19 cellular contexts compared by ENCODE assay signal in genomic region chr18:27661320-27662049, GRCh38.
DNase-seq lines count a peak whose midpoint lies in the region; ATAC-seq and TF ChIP-seq lines count a peak whose summit lies in the region.
"Had no signal": no experiment of that assay in that cellular context is flagged by ENCODE, and none has a peak within 500 bp of the region (broad histone marks: within the 10 kb centered on the region; RNA-seq: fewer than 3 reads in every experiment).

No MANE protein-coding gene starts in this region.

- no peak overlapping the region for H3K4ac ChIP-seq in neuronal stem cell (ENCODE audit: low read length)

- no peak overlapping the region for H2BK15ac ChIP-seq in neuronal stem cell (ENCODE audit: low read length)

- no peak overlapping the region for H2AK5ac ChIP-seq in neuronal stem cell (ENCODE audit: low read depth, low read length)

- TF ChIP-seq POLR2A in heart left ventricle (IDR thresholded peaks at IDR 0.05): no peak

- intact Hi-C loops in heart left ventricle (cut with DNase I): no loop called here

- peak overlapping the region; percentile 47 for H2AFZ ChIP-seq in neuronal stem cell (ENCODE audit: low read length)

- no peaks in the 10 kb centered on the region for H3K9me3 ChIP-seq in neuronal stem cell (replicated peaks in 1 of 2; ENCODE audit: control insufficient read depth in 2 of 2, insufficient read depth in 1 of 2, low read depth in 1 of 2, low read length in 2 of 2)
- H3K9me3 ChIP-seq in heart left ventricle: no peaks in the 10 kb centered on the region
- H3K9me3 ChIP-seq: adrenal gland, neutrophil, upper lobe of left lung had no signal

- H3K4me3 ChIP-seq in neuronal stem cell (ENCODE audit: low read length in 2 of 2): peak overlapping the region in 1 of 2 donors; percentile 7
- no peak overlapping the region for H3K4me3 ChIP-seq in heart left ventricle
- H3K4me3 ChIP-seq: adrenal gland, upper lobe of left lung had no signal

- H3K27ac ChIP-seq in neuronal stem cell (replicated peaks; ENCODE audit: low read length) (peak overlapping the region; percentile 79), heart left ventricle (no peak overlapping the region)
- H3K27ac ChIP-seq: adrenal gland, neutrophil, upper lobe of left lung had no signal

- H3K14ac ChIP-seq in neuronal stem cell (ENCODE audit: low read length): no peak overlapping the region

- H3K18ac ChIP-seq in neuronal stem cell (ENCODE audit: low read length): no peak overlapping the region

- H3K23ac ChIP-seq in neuronal stem cell (ENCODE audit: low read depth, low read length, poor library complexity): no peak overlapping the region

- H3K36me3 ChIP-seq in neuronal stem cell (replicated peaks in 1 of 2; ENCODE audit: control insufficient read depth in 2 of 2, insufficient read depth in 2 of 2, low read length in 2 of 2): no peaks in the 10 kb centered on the region
- H3K36me3 ChIP-seq in heart left ventricle: no peaks in the 10 kb centered on the region
- H3K36me3 ChIP-seq: adrenal gland, neutrophil, upper lobe of left lung had no signal

- no peak overlapping the region for H4K91ac ChIP-seq in neuronal stem cell (ENCODE audit: low read depth, low read length, poor library complexity)

- no peak overlapping the region for H2BK12ac ChIP-seq in neuronal stem cell (ENCODE audit: low read length)

- peaks cover 12 to 31% of the 10 kb centered on the region in 2 donors for H3K4me1 ChIP-seq in neuronal stem cell (ENCODE audit: control insufficient read depth in 2 of 2, insufficient read depth in 1 of 2, low read depth in 1 of 2, low read length in 2 of 2)
- peaks cover 0 to 2% (median 0%) of the 10 kb centered on the region in 12 donors for H3K4me1 ChIP-seq in heart left ventricle
- H3K4me1 ChIP-seq: adrenal gland, upper lobe of left lung had no signal

- TF ChIP-seq CTCF in heart left ventricle (IDR thresholded peaks at IDR 0.05): no peak

- WGBS in neuronal stem cell (ENCODE audit: extremely low coverage in 2 of 2, insufficient read length in 2 of 2, insufficient replicate concordance in 1 of 2), 2 donors: no CpG with 5 or more reads among the region's 8 CpGs
- 74 to 79% (median 76%) methylated on average over 8 of the region's 8 CpGs for WGBS in heart left ventricle, 4 donors

- H3K27me3 ChIP-seq in neuronal stem cell (ENCODE audit: control insufficient read depth in 3 of 3, insufficient read depth in 3 of 3, low read depth in 1 of 3, low read length in 3 of 3) (no peaks in the 10 kb centered on the region), heart left ventricle (no peaks in the 10 kb centered on the region)
- H3K27me3 ChIP-seq: adrenal gland, neutrophil, upper lobe of left lung had no signal

- H3K4me2 ChIP-seq in neuronal stem cell (ENCODE audit: insufficient read depth, low read length, poor library complexity, severe bottlenecking): peak overlapping the region; percentile 13

- no peak overlapping the region for H3K9ac ChIP-seq in neuronal stem cell (ENCODE audit: low read depth, low read length, poor library complexity)

- no peaks in the 10 kb centered on the region for H3K79me1 ChIP-seq in neuronal stem cell (ENCODE audit: low read depth, low read length)

- H2BK120ac ChIP-seq in neuronal stem cell (ENCODE audit: low read depth, low read length): no peak overlapping the region

- DNase-seq in HuH-7.5 (ENCODE audit: low spot score) (peak; percentile 4), NCI-H2171 (lab: John Stamatoyannopoulos, UW) (peak; percentile 50), globus pallidus (ENCODE audit: low spot score) (peak; percentile 56), neuronal stem cell (ENCODE audit: low spot score) (peak; percentile 88), ureter (ENCODE audit: low spot score) (no peak), heart left ventricle (no peak), cerebellum (ENCODE audit: low spot score) (no peak), hepatic stellate cell (ENCODE audit: low spot score) (no peak)
- DNase-seq: activated B cell treated with CpG ODN at 0.5 μM for 24 hours; adrenal gland; effector CD4-positive, alpha-beta T cell; HFFc6; islet precursor cell; NCI-H2081 treated with DMSO at 0.1 percent for 48 hours; NK-92 treated with Interleukin-12 subunit alpha and Interleukin-12 subunit beta, amount 100 ng/mL, for 24 hours; stimulated activated naive CD8-positive, alpha-beta T cell treated with anti-CD3 and anti-CD28 coated beads, Interleukin-15, amount 100 ng/mL, for 72 hours; upper lobe of left lung had no signal

- no peak for ATAC-seq in heart left ventricle
- ATAC-seq: sciatic nerve; stimulated activated naive CD8-positive, alpha-beta T cell treated with anti-CD3 and anti-CD28 coated beads, Interleukin-15, amount 100 ng/mL, for 72 hours had no signal

- no peak overlapping the region for H2BK5ac ChIP-seq in neuronal stem cell (ENCODE audit: low read length)

- H4K8ac ChIP-seq in neuronal stem cell (ENCODE audit: low read depth, low read length): no peak overlapping the region

Comparison
In these comparisons a context has a peak if more than half of its experiments do, and no peak if none do; other contexts are left out.
1. DNase-seq: peak in HuH-7.5 (single experiment), NCI-H2171 (single experiment), globus pallidus (single experiment) and neuronal stem cell (single experiment); none in ureter (single experiment), heart left ventricle (0 of 5), cerebellum (single experiment) and hepatic stellate cell (single experiment).